8 cellular contexts compared by ENCODE assay signal in the genomic region with DNA sequence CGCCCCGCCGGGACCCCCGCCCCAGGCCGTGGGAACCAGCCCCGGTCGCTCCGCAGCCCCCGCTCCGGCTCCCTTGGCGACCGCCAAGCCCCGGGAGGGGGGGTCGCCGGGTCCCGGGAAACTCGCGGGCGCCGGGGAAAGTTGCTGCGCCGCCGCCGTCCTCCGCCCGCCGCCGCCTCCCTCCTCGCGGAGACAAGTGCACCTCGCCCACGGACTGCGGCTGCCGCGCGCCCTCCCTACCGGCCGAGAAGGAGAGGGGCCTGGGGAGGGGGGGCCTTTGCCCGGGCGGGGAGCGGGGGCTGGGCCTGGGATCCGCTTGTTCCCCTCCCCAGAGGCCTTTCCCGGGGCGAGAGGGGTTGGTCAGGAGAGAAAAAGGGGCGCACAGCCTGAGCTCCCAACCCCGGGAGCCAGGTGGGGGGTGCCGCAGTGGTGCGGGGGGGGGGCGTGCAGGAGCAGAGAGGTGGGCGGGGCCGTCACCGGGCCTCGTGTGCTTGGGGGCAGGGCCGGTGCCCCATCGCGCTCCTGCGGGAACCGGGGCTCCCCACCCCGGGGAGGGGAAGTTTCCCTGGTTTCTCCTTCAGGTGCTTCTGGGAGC. TPM values are rescaled to one million over a fixed set of nuclear protein-coding genes. Genes with fewer than 3 reads are reported as not detected.
A peak's percentile ranks its signal among the peaks of the same experiment; 100 is the strongest.
DNase-seq lines count a peak whose midpoint lies in the region; ATAC-seq and TF ChIP-seq lines count a peak whose summit lies in the region.

No MANE protein-coding gene starts in this region.

- peak overlapping the region; percentile 30 for H3K4me3 Mint-ChIP-seq in activated naive CD8-positive, alpha-beta T cell treated with anti-CD3 and anti-CD28 coated beads, Interleukin-2, amount 10 ng/mL, durations not matched to agents 7 days and 5 days

- no peaks in the 10 kb centered on the region for H3K36me3 ChIP-seq in tibial artery

- H3K27ac ChIP-seq in tibial artery: peak overlapping the region; percentile 85 to 88

- no peak overlapping the region for H3K27ac Mint-ChIP-seq in activated naive CD8-positive, alpha-beta T cell treated with anti-CD3 and anti-CD28 coated beads, Interleukin-2, amount 10 ng/mL, durations not matched to agents 7 days and 5 days

- peaks cover 6% of the 10 kb centered on the region for H3K4me1 Mint-ChIP-seq in activated naive CD8-positive, alpha-beta T cell treated with anti-CD3 and anti-CD28 coated beads, Interleukin-2, amount 10 ng/mL, durations not matched to agents 7 days and 5 days

- no peaks in the 10 kb centered on the region for H3K9me3 Mint-ChIP-seq in activated naive CD8-positive, alpha-beta T cell treated with anti-CD3 and anti-CD28 coated beads, Interleukin-2, amount 10 ng/mL, durations not matched to agents 7 days and 5 days

- DNase-seq in stimulated activated CD4-positive, alpha-beta T cell treated with anti-CD3 and anti-CD28 coated beads, Interleukin-2, amount 100 ng/mL, for 4 hours (ENCODE audit: low read depth): peak; percentile 46
- no peak for DNase-seq in stimulated activated CD4-positive, alpha-beta T cell treated with anti-CD3 and anti-CD28 coated beads, Interleukin-2, amount 100 ng/mL, for 24 hours
- DNase-seq in activated naive CD8-positive, alpha-beta T cell treated with anti-CD3 and anti-CD28 coated beads, Interleukin-2, amount 10 ng/mL, durations not matched to agents 7 days and 5 days: no peak
- DNase-seq in kidney tubule cell (ENCODE audit: low spot score) (peak; percentile 48), tibial artery (no peak), SKM-1 (lab: John Stamatoyannopoulos, UW; ENCODE audit: unreplicated experiment) (no peak)

- H3K4me3 ChIP-seq in tibial artery: peak overlapping the region; percentile 90 to 92

- ATAC-seq in HG03342 (IDR thresholded peaks at IDR 0.05; ENCODE audit: unreplicated experiment) (peak; percentile 3), GM21367 (IDR thresholded peaks at IDR 0.05; ENCODE audit: unreplicated experiment) (no peak)
- ATAC-seq in activated naive CD8-positive, alpha-beta T cell treated with anti-CD3 and anti-CD28 coated beads, Interleukin-2, amount 10 ng/mL, durations not matched to agents 7 days and 5 days (ENCODE audit: low read depth): no peak

- POLR2A ChIA-PET in activated naive CD8-positive, alpha-beta T cell treated with anti-CD3 and anti-CD28 coated beads, Interleukin-2, amount 10 ng/mL, durations not matched to agents 7 days and 5 days (lab: Charles Lee): no interaction called here

- peaks cover 0 to 2% of the 10 kb centered on the region in 2 donors for H3K27me3 ChIP-seq in tibial artery

- H3K27me3 Mint-ChIP-seq in activated naive CD8-positive, alpha-beta T cell treated with anti-CD3 and anti-CD28 coated beads, Interleukin-2, amount 10 ng/mL, durations not matched to agents 7 days and 5 days: peaks cover 2% of the 10 kb centered on the region

- intact Hi-C loops in tibial artery (cut with DNase I; ENCODE audit: low total_unique reads): no loop called here

- peaks cover 9% of the 10 kb centered on the region for H3K36me3 Mint-ChIP-seq in activated naive CD8-positive, alpha-beta T cell treated with anti-CD3 and anti-CD28 coated beads, Interleukin-2, amount 10 ng/mL, durations not matched to agents 7 days and 5 days

- H3K4me1 ChIP-seq in tibial artery: peaks cover 0 to 49% (median 16%) of the 10 kb centered on the region in 4 donors

- TF ChIP-seq CTCF in tibial artery (IDR thresholded peaks at IDR 0.05): no peak

- H3K9me3 ChIP-seq in tibial artery: no peaks in the 10 kb centered on the region

RNA-seq across cellular contexts. Expression of a gene that starts 0.6 kb away (rescaled TPM):
- total RNA-seq in activated naive CD8-positive, alpha-beta T cell treated with anti-CD3 and anti-CD28 coated beads, Interleukin-2, amount 10 ng/mL, durations not matched to agents 7 days and 5 days: 10 to 100 TPM; 18.8 to 19.3 TPM

RNA-seq across cellular contexts. Expression of a gene that starts 7.2 kb away (rescaled TPM):
- total RNA-seq in activated naive CD8-positive, alpha-beta T cell treated with anti-CD3 and anti-CD28 coated beads, Interleukin-2, amount 10 ng/mL, durations not matched to agents 7 days and 5 days: 100 to 1,000 TPM; 425 to 457 TPM

RNA-seq across cellular contexts. Expression of a gene that starts 20.6 kb away (rescaled TPM):
- total RNA-seq in activated naive CD8-positive, alpha-beta T cell treated with anti-CD3 and anti-CD28 coated beads, Interleukin-2, amount 10 ng/mL, durations not matched to agents 7 days and 5 days: 1 to 10 TPM in 1 of 2 experiments, under 1 TPM in 1; 0.60 to 1.1 TPM

RNA-seq across cellular contexts. Expression of a gene that starts 38.6 kb away (rescaled TPM):
- not detected for total RNA-seq in activated naive CD8-positive, alpha-beta T cell treated with anti-CD3 and anti-CD28 coated beads, Interleukin-2, amount 10 ng/mL, durations not matched to agents 7 days and 5 days

RNA-seq across cellular contexts. Expression of a gene that starts 53.6 kb away (rescaled TPM):
- total RNA-seq in activated naive CD8-positive, alpha-beta T cell treated with anti-CD3 and anti-CD28 coated beads, Interleukin-2, amount 10 ng/mL, durations not matched to agents 7 days and 5 days: not detected

Comparison
In these comparisons a context has a peak if more than half of its experiments do, and no peak if none do; other contexts are left out.
1. DNase-seq: peak in stimulated activated CD4-positive, alpha-beta T cell treated with anti-CD3 and anti-CD28 coated beads, Interleukin-2, amount 100 ng/mL, for 4 hours (single experiment) and kidney tubule cell (single experiment); none in stimulated activated CD4-positive, alpha-beta T cell treated with anti-CD3 and anti-CD28 coated beads, Interleukin-2, amount 100 ng/mL, for 24 hours (0 of 2), activated naive CD8-positive, alpha-beta T cell treated with anti-CD3 and anti-CD28 coated beads, Interleukin-2, amount 10 ng/mL, durations not matched to agents 7 days and 5 days (single experiment), tibial artery (0 of 2) and SKM-1 (single experiment).